Comparison of ENCODE assay signal across 19 cellular contexts in the genomic region with DNA sequence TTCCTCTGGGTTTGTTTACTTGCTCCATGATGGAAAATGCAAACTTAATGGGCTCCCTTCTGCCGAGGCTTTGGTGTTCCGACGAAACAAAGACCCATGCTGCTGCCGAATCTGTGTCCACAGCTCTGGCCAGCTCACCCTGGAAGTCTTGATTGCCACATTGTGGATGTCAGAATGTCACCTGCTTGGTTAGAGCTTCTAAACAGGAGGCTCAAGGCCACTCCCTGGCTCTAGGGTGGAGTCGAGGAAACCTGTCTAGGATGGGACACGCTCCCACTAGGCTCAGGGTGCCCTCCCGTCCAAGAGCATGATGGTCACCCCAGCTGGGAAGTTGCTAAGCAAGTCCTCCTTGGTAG.
A peak's percentile ranks its signal among the peaks of the same experiment; 100 is the strongest.
DNase-seq lines count a peak whose midpoint lies in the region; ATAC-seq, FAIRE-seq and TF ChIP-seq lines count a peak whose summit lies in the region.
"Had no signal": no experiment of that assay in that cellular context is flagged by ENCODE, and none has a peak within 500 bp of the region (broad histone marks: within the 10 kb centered on the region; RNA-seq: fewer than 3 reads in every experiment).

No MANE protein-coding gene starts in this region.

- peak overlapping the region in 1 of 3 experiments; percentile 35; a peak in 1 of 7 replicates for H3K27ac Mint-ChIP-seq in H9
- H3K27ac Mint-ChIP-seq in nephron = peak overlapping the region in 2 of 3 experiments; percentile 38 to 65
- H3K27ac Mint-ChIP-seq: natural killer cell; stimulated activated naive CD8-positive, alpha-beta T cell treated with anti-CD3 and anti-CD28 coated beads, Interleukin-15, amount 100 ng/mL, for 72 hours had no signal

- H3K4me2 ChIP-seq in A549 (no peak overlapping the region), H9 (ENCODE audit: insufficient read depth, insufficient read length, low read length) (no peak overlapping the region)

- H3K27ac ChIP-seq in A549 (peak overlapping the region in 1 of 2 experiments; percentile 0; a peak in 1 of 6 replicates), H9 (ENCODE audit: insufficient read length, low read depth, low read length) (no peak overlapping the region), esophagus muscularis mucosa (replicated peaks in 1 of 4) (peak overlapping the region; percentile 5 to 65 (median 20))
- H3K27ac ChIP-seq: SK-N-MC had no signal

- H3K79me1 ChIP-seq in H9 (ENCODE audit: insufficient read depth, low read depth, low read length, poor library complexity, severe bottlenecking) = no peaks in the 10 kb centered on the region

- CTCF ChIA-PET in A549 (lab: Yijun Ruan, JAX) = interaction anchor here (0.6 kb wide), 1 partner anchor 10 kb away, joined by 3 read pairs; no protein-coding TSS in a partner anchor

- FAIRE-seq in A549 (lab: Jason Lieb, UNC) = no peak
- FAIRE-seq: GM12892 had no signal

- no peak overlapping the region for H2BK15ac ChIP-seq in H9 (ENCODE audit: low read depth, low read length)

- peaks cover 7 to 10% of the 10 kb centered on the region in 2 experiments; a peak in 2 of 5 replicates for H3K9me3 Mint-ChIP-seq in H9
- peaks cover 4% of the 10 kb centered on the region for H3K9me3 Mint-ChIP-seq in nephron
- H3K9me3 Mint-ChIP-seq: natural killer cell had no signal

- H2AFZ ChIP-seq in H9 (ENCODE audit: low read length) = no peak overlapping the region

- TF ChIP-seq RAD21 in A549 (conservative IDR thresholded peaks at IDR 0.05 in 1 of 2, IDR thresholded peaks at IDR 0.05 in 1 of 2) = no peak

- H3K14ac ChIP-seq in H9 (ENCODE audit: insufficient read depth, low read length) = peak overlapping the region; percentile 4; the same call in 1 of the 2 replicates

- H3K9me3 ChIP-seq in A549 (no peaks in the 10 kb centered on the region), H9 (ENCODE audit: control insufficient read depth, low read depth, low read length) (no peaks in the 10 kb centered on the region), esophagus muscularis mucosa (no peaks in the 10 kb centered on the region)
- H3K9me3 ChIP-seq: Caco-2 had no signal

- H3K56ac ChIP-seq in H9 (ENCODE audit: insufficient read length, low read depth, low read length) = no peak overlapping the region

- no peak overlapping the region for H3K4ac ChIP-seq in H9 (ENCODE audit: low read depth, low read length)

- H3K23ac ChIP-seq in H9 (ENCODE audit: insufficient read length, low read depth, low read length) = no peak overlapping the region

- H3K27me3 Mint-ChIP-seq in H9 (ENCODE audit: low read depth) (peaks cover 1% of the 10 kb centered on the region; the same call in 1 of the 2 replicates), nephron (ENCODE audit: low read depth) (peaks cover 21% of the 10 kb centered on the region)
- H3K27me3 Mint-ChIP-seq: stimulated activated naive CD8-positive, alpha-beta T cell treated with anti-CD3 and anti-CD28 coated beads, Interleukin-15, amount 100 ng/mL, for 72 hours had no signal

- DNase-seq in A549 (ENCODE audit: low read depth in 1 of 2, low spot score in 1 of 2) = no peak
- no peak for DNase-seq in H9
- no peak for DNase-seq in esophagus muscularis mucosa (ENCODE audit: extremely low spot score)
- no peak for DNase-seq in NCI-H1930 (lab: John Stamatoyannopoulos, UW)
- no peak for DNase-seq in HCEC 1CT
- no peak for DNase-seq in RPMI8226
- DNase-seq in NCI-H2107 (lab: John Stamatoyannopoulos, UW) = no peak
- DNase-seq: activated CD4-positive, alpha-beta T cell treated with anti-CD3 and anti-CD28 coated beads for 4 hours; activated naive CD4-positive, alpha-beta T cell treated with Interleukin-2 at 50 U/mL for 16 hours; Caco-2; GF-D8; natural killer cell; NCI-H1694 treated with DMSO at 0.1 percent for 48 hours; stimulated activated naive CD8-positive, alpha-beta T cell treated with anti-CD3 and anti-CD28 coated beads, Interleukin-15, amount 100 ng/mL, for 72 hours had no signal

- WGBS in A549 (ENCODE audit: missing lambda C conversion rate) = 92% methylated on average over 2 of the region's 7 CpGs
- no CpG with 5 or more reads among the region's 7 CpGs for WGBS in H9 (ENCODE audit: extremely low coverage, insufficient read length, low lambda C conversion rate)
- WGBS in esophagus muscularis mucosa = 40% methylated on average over 7 of the region's 7 CpGs

- no peaks in the 10 kb centered on the region for H3K79me2 ChIP-seq in H9 (ENCODE audit: insufficient read depth, low read length)

- H3K4me1 ChIP-seq in A549 (peaks cover 9% of the 10 kb centered on the region; the same call in 2 of the 3 replicates), H9 (ENCODE audit: insufficient read depth, low read length) (no peaks in the 10 kb centered on the region), esophagus muscularis mucosa (peaks cover 6 to 20% (median 19%) of the 10 kb centered on the region in 4 donors)
- H3K4me1 ChIP-seq: Caco-2 had no signal

- no peak for ATAC-seq in A549
- ATAC-seq: left lobe of liver; natural killer cell; PC-3; stimulated activated naive CD8-positive, alpha-beta T cell treated with anti-CD3 and anti-CD28 coated beads, Interleukin-15, amount 100 ng/mL, for 72 hours had no signal

- TF ChIP-seq CTCF in A549 (IDR thresholded peaks at IDR 0.05) = no peak
- no peak for TF ChIP-seq CTCF in H9 (conservative IDR thresholded peaks at IDR 0.05)
- TF ChIP-seq CTCF in esophagus muscularis mucosa (IDR thresholded peaks at IDR 0.05) = no peak
- no peak for TF ChIP-seq CTCF in nephron (IDR thresholded peaks at IDR 0.05; ENCODE audit: unreplicated experiment in 3 of 3)

- no peak overlapping the region for H4K5ac ChIP-seq in H9 (ENCODE audit: insufficient read length, low read depth, low read length)

- no peak overlapping the region for H2AK5ac ChIP-seq in H9 (ENCODE audit: insufficient read length, low read length)

- no peaks in the 10 kb centered on the region for H3K27me3 ChIP-seq in H9 (ENCODE audit: insufficient read depth, low read length)
- H3K27me3 ChIP-seq in esophagus muscularis mucosa = no peaks in the 10 kb centered on the region

- H3K4me3 ChIP-seq in A549 (no peak overlapping the region), esophagus muscularis mucosa (peak overlapping the region in 3 of 4 donors; percentile 0 to 26 (median 16))
- H3K4me3 ChIP-seq: SK-N-MC had no signal

- H3T11ph ChIP-seq in H9 (ENCODE audit: low read length) = no peak overlapping the region

- TF ChIP-seq POLR2A in A549 (IDR thresholded peaks at IDR 0.05; ENCODE audit: low read length) (peak; percentile 8; the same call in 1 of the 2 replicates), esophagus muscularis mucosa (IDR thresholded peaks at IDR 0.05; ENCODE audit: low read depth) (no peak)

- POLR2A ChIA-PET in A549 (lab: Yijun Ruan, JAX) = no interaction called here

- H3K36me3 Mint-ChIP-seq in H9 (ENCODE audit: insufficient read depth in 1 of 3, low read depth in 3 of 3) (no peaks in the 10 kb centered on the region; a peak in 1 of 7 replicates), nephron (ENCODE audit: low read depth) (no peaks in the 10 kb centered on the region)
- H3K36me3 Mint-ChIP-seq: natural killer cell had no signal

- no peak for TF ChIP-seq EP300 in A549 (IDR thresholded peaks at IDR 0.05)
- TF ChIP-seq EP300 in esophagus muscularis mucosa (IDR thresholded peaks at IDR 0.05) = no peak

- no peak overlapping the region for H2BK120ac ChIP-seq in H9 (ENCODE audit: low read depth, low read length, poor library complexity, severe bottlenecking)

- H3K18ac ChIP-seq in H9 (ENCODE audit: insufficient read length, low read depth, low read length) = no peak overlapping the region

- no peaks in the 10 kb centered on the region for H4K20me1 ChIP-seq in H9 (ENCODE audit: control insufficient read depth, insufficient read depth, insufficient read length)

- H2BK20ac ChIP-seq in H9 (ENCODE audit: low read depth, low read length, poor library complexity, severe bottlenecking) = no peak overlapping the region

- no peak overlapping the region for H3K9ac ChIP-seq in H9 (ENCODE audit: extremely low read depth, insufficient read length, low read length)

- no peak overlapping the region for H2BK5ac ChIP-seq in H9 (ENCODE audit: insufficient read length, low read length)

- H3K36me3 ChIP-seq in esophagus muscularis mucosa = no peaks in the 10 kb centered on the region

- H3K23me2 ChIP-seq in H9 (ENCODE audit: insufficient read length, low read depth, low read length, poor library complexity, severe bottlenecking) = no peaks in the 10 kb centered on the region

- H3K4me3 Mint-ChIP-seq in H9 (no peak overlapping the region), nephron (no peak overlapping the region)
- H3K4me3 Mint-ChIP-seq: natural killer cell; stimulated activated naive CD8-positive, alpha-beta T cell treated with anti-CD3 and anti-CD28 coated beads, Interleukin-15, amount 100 ng/mL, for 72 hours had no signal

- H4K91ac ChIP-seq in H9 (ENCODE audit: insufficient read length, low read depth, low read length) = no peak overlapping the region

- H4K8ac ChIP-seq in H9 (replicated peaks; ENCODE audit: insufficient read length, low read depth, low read length) = no peak overlapping the region

- intact Hi-C loops in esophagus muscularis mucosa (cut with DNase I) = no loop called here

- H3K4me1 Mint-ChIP-seq in H9 (peaks cover 8 to 32% of the 10 kb centered on the region in 2 experiments), nephron (peaks cover 51% of the 10 kb centered on the region)
- H3K4me1 Mint-ChIP-seq: natural killer cell; stimulated activated naive CD8-positive, alpha-beta T cell treated with anti-CD3 and anti-CD28 coated beads, Interleukin-15, amount 100 ng/mL, for 72 hours had no signal

- H2BK12ac ChIP-seq in H9 (ENCODE audit: insufficient read length, low read depth, low read length) = no peak overlapping the region

TF ChIP-seq in A549, 52 proteins besides CTCF, POLR2A, EP300 and RAD21:
- TF ChIP-seq NPAS2 (CRISPR knock-in tag; IDR thresholded peaks at IDR 0.05; ENCODE audit: borderline replicate concordance) (no peak), SREBF2 (IDR thresholded peaks at IDR 0.05) (no peak), NR3C1 (IDR thresholded peaks at IDR 0.05) (no peak), CHD4 (IDR thresholded peaks at IDR 0.05; ENCODE audit: borderline replicate concordance) (no peak), TFCP2L1 (CRISPR knock-in tag; IDR thresholded peaks at IDR 0.05) (no peak), CEBPB (IDR thresholded peaks at IDR 0.05) (no peak), CBX8 (IDR thresholded peaks at IDR 0.05) (no peak), RNF2 (IDR thresholded peaks at IDR 0.05; ENCODE audit: borderline replicate concordance, low read depth) (no peak)
- TF ChIP-seq, protein P1, sequence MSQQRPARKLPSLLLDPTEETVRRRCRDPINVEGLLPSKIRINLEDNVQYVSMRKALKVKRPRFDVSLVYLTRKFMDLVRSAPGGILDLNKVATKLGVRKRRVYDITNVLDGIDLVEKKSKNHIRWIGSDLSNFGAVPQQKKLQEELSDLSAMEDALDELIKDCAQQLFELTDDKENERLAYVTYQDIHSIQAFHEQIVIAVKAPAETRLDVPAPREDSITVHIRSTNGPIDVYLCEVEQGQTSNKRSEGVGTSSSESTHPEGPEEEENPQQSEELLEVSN (IDR thresholded peaks at IDR 0.05; ENCODE audit: borderline replicate concordance, low read depth) = no peak
TF ChIP-seq in A549: peak in this region for 0.
